In the genomic region with DNA sequence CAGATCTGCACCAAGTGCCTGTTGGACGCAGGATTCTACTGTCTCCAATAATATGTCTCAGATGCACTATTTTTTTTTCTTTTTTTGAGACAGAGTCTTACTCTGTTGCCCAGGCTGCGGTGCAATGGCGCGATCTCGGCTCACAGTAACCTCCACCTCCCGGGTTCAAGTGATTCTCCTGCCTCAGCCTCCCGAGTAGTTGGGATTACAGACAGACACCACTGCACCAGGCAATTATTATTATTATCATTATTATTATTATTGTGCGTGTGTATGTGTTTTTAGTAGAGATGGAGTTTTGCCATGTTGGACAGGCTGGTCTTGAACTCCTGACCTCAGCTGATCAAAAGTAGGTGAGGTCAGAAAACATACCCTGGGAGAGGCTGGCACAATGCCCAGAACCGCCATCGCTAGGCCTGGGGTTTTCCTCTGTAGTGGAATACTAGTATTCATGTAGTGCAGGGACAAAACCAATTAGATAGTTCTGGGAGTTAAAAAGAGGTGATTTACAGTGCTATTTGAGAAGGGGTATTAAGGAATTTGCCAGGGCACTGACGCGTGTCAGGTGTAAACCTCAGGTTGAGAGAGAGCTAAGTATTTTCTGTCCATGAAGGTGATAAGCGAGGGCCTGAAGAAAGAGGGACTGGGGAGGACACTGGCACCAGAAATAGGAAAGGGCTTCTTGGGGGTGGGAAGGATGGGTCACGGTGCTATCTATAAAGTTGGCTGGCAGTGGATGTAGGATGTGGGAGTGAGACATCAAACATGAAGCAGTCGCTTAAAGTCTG, we compare ENCODE assay signal across 11 cellular contexts. TPM values are rescaled to one million over a fixed set of nuclear protein-coding genes. Genes with fewer than 3 reads are reported as not detected.
DNase-seq lines count a peak whose midpoint lies in the region; ATAC-seq, FAIRE-seq and TF ChIP-seq lines count a peak whose summit lies in the region.
"Not testable (repeated sequence)": the region's sequence is repeated elsewhere in the genome, so short reads cannot be mapped to it uniquely, and the experiment has no call there.
"Had no signal": no experiment of that assay in that cellular context is flagged by ENCODE, and none has a peak within 500 bp of the region (broad histone marks: within the 10 kb centered on the region; RNA-seq: fewer than 3 reads in every experiment).

No MANE protein-coding gene starts in this region.

- DNase-seq in DMS 273 treated with DMSO at 0.1 percent for 48 hours (lab: John Stamatoyannopoulos, UW) (peak; percentile 82), NCI-H526 treated with DMSO at 0.1 percent for 48 hours (lab: John Stamatoyannopoulos, UW) (peak; percentile 73), T1000 (lab: John Stamatoyannopoulos, UW) (peak; percentile 71), natural killer cell (peak; percentile 26)
- DNase-seq in activated T-cell treated with anti-CD3 and anti-CD28 coated beads, Interleukin-2, amount 50 U/mL, for 1 hour: peak; percentile 40
- not testable (repeated sequence) for DNase-seq in H1 (ENCODE audit: low read depth in 1 of 2, low spot score in 2 of 2)
- peak in 1 of 2 donors; percentile 68 for DNase-seq in stimulated activated effector memory CD8-positive, alpha-beta T cell treated with anti-CD3 and anti-CD28 coated beads, Interleukin-12 subunit alpha, Interleukin-12 subunit beta, amount 100 ng/mL, for 72 hours (ENCODE audit: low spot score in 2 of 2)

- WGBS in H1 (ENCODE audit: extremely low coverage in 1 of 2, insufficient coverage in 1 of 2, insufficient read length in 1 of 2, insufficient replicate concordance in 2 of 2, low coverage in 1 of 2, low lambda C conversion rate in 2 of 2, missing lambda C conversion rate in 1 of 2), 2 experiments: 71% methylated on average over 14 of the region's 15 CpGs; no CpG with 5 or more reads in 1 of the 2 experiments

- H3K27ac ChIP-seq in H1 (ENCODE audit: low read depth, low read length): not testable (repeated sequence)

- not testable (repeated sequence) for H2BK20ac ChIP-seq in H1 (ENCODE audit: low read length)

- H3K18ac ChIP-seq in H1 (ENCODE audit: extremely low read depth, low read length): not testable (repeated sequence)

- H3K4me3 Mint-ChIP-seq in natural killer cell; stimulated activated effector memory CD8-positive, alpha-beta T cell treated with anti-CD3 and anti-CD28 coated beads, Interleukin-12 subunit alpha, Interleukin-12 subunit beta, amount 100 ng/mL, for 72 hours: not testable (repeated sequence)

- H3K9ac ChIP-seq in H1 (replicated peaks in 1 of 4; ENCODE audit: extremely low read depth in 1 of 4, low read depth in 3 of 4, low read length in 3 of 4): not testable (repeated sequence)

- H3K27ac Mint-ChIP-seq in natural killer cell; stimulated activated effector memory CD8-positive, alpha-beta T cell treated with anti-CD3 and anti-CD28 coated beads, Interleukin-12 subunit alpha, Interleukin-12 subunit beta, amount 100 ng/mL, for 72 hours: not testable (repeated sequence)

- peaks cover 9 to 11% of the 10 kb centered on the region in 2 donors for H3K27me3 Mint-ChIP-seq in natural killer cell (ENCODE audit: low read depth in 2 of 2)

- TF ChIP-seq RAD21 in Ishikawa (IDR thresholded peaks at IDR 0.05; ENCODE audit: low read depth); H1 (IDR thresholded peaks at IDR 0.05 in 1 of 2, conservative IDR thresholded peaks at IDR 0.05 in 1 of 2; ENCODE audit: low read depth in 2 of 2, low read length in 2 of 2): not testable (repeated sequence)

- H3K79me2 ChIP-seq in H1 (ENCODE audit: control insufficient read depth in 1 of 2, insufficient read depth in 2 of 2, low read length in 2 of 2): not testable (repeated sequence)

- ATAC-seq in natural killer cell: not testable (repeated sequence)
- peak; percentile 31 for ATAC-seq in stimulated activated effector memory CD8-positive, alpha-beta T cell treated with anti-CD3 and anti-CD28 coated beads, Interleukin-12 subunit alpha, Interleukin-12 subunit beta, amount 100 ng/mL, for 72 hours

- not testable (repeated sequence) for H2BK5ac ChIP-seq in H1 (ENCODE audit: low read depth, low read length)

- not testable (repeated sequence) for TF ChIP-seq EP300 in Ishikawa (IDR thresholded peaks at IDR 0.05; ENCODE audit: borderline replicate concordance); H1 (IDR thresholded peaks at IDR 0.05; ENCODE audit: borderline replicate concordance in 1 of 2, low read depth in 2 of 2, low read length in 2 of 2)

- H3K9me3 Mint-ChIP-seq in natural killer cell; stimulated activated effector memory CD8-positive, alpha-beta T cell treated with anti-CD3 and anti-CD28 coated beads, Interleukin-12 subunit alpha, Interleukin-12 subunit beta, amount 100 ng/mL, for 72 hours: not testable (repeated sequence)

- H4K5ac ChIP-seq in H1 (ENCODE audit: insufficient read length, low read depth, low read length): not testable (repeated sequence)

- H4K91ac ChIP-seq in H1 (replicated peaks; ENCODE audit: insufficient read length, low read length): not testable (repeated sequence)

- H4K20me1 ChIP-seq in H1 (replicated peaks in 1 of 2; ENCODE audit: control insufficient read depth in 1 of 2, insufficient read depth in 2 of 2, low read length in 2 of 2): not testable (repeated sequence)

- H3K27me3 ChIP-seq in H1 (replicated peaks in 1 of 4; ENCODE audit: control insufficient read depth in 3 of 4, extremely low read depth in 1 of 4, insufficient read depth in 3 of 4, low read length in 3 of 4): not testable (repeated sequence)

- not testable (repeated sequence) for H2BK12ac ChIP-seq in H1 (ENCODE audit: low read depth, low read length)

- FAIRE-seq in H1 (lab: Jason Lieb, UNC): not testable (repeated sequence)

- not testable (repeated sequence) for H2BK120ac ChIP-seq in H1 (replicated peaks; ENCODE audit: low read depth, low read length)

- not testable (repeated sequence) for TF ChIP-seq POLR2A in H1 (IDR thresholded peaks at IDR 0.05; ENCODE audit: control extremely low read depth in 1 of 2, low read depth in 2 of 2, low read length in 2 of 2)

- H3K36me3 Mint-ChIP-seq in natural killer cell; stimulated activated effector memory CD8-positive, alpha-beta T cell treated with anti-CD3 and anti-CD28 coated beads, Interleukin-12 subunit alpha, Interleukin-12 subunit beta, amount 100 ng/mL, for 72 hours: not testable (repeated sequence)

- intact Hi-C loops in natural killer cell (cut with micrococcal nuclease): not testable (repeated sequence)

- H3K4me2 ChIP-seq in H1 (ENCODE audit: insufficient read depth in 1 of 2, low read depth in 2 of 2, low read length in 2 of 2): peak overlapping the region; percentile 57 to 64

- POLR2A ChIA-PET in H1 (lab: Charles Lee; ENCODE audit: partially characterized antibody): interaction anchor here (1.1 to 1.2 kb wide), 4 partner anchors 108 to 214 kb away, joined by 3 to 4 read pairs (median 3); no protein-coding TSS in a partner anchor

- not testable (repeated sequence) for H3K4me1 ChIP-seq in H1 (replicated peaks in 1 of 4; ENCODE audit: control insufficient read depth in 3 of 4, insufficient read depth in 4 of 4, low read length in 3 of 4)

- not testable (repeated sequence) for H2BK15ac ChIP-seq in H1 (ENCODE audit: low read length)

- H3K36me3 ChIP-seq in H1 (ENCODE audit: control insufficient read depth in 2 of 4, insufficient read depth in 4 of 4, low read length in 3 of 4): not testable (repeated sequence)

- not testable (repeated sequence) for H2AK5ac ChIP-seq in H1 (ENCODE audit: low read depth, low read length)

- not testable (repeated sequence) for TF ChIP-seq CTCF in H1 (IDR thresholded peaks at IDR 0.05; ENCODE audit: control extremely low read depth in 1 of 3, insufficient read depth in 1 of 3, low read depth in 1 of 3, low read length in 3 of 3); natural killer cell (IDR thresholded peaks at IDR 0.05)

- H4K8ac ChIP-seq in H1 (ENCODE audit: extremely low read depth, insufficient read depth, low read length): not testable (repeated sequence)

- H2AFZ ChIP-seq in H1 (ENCODE audit: low read length): not testable (repeated sequence)

- H3K14ac ChIP-seq in H1 (ENCODE audit: insufficient read length): not testable (repeated sequence)

- H3K56ac ChIP-seq in H1 (replicated peaks; ENCODE audit: insufficient read length, low read depth, low read length): not testable (repeated sequence)

- H3K4me3 ChIP-seq in H1 (ENCODE audit: extremely low read depth in 1 of 4, insufficient read depth in 2 of 4, low read depth in 3 of 4, low read length in 4 of 4): peak overlapping the region in 2 of 4 experiments; percentile 33 to 49; a peak in 3 of 8 replicates

- not testable (repeated sequence) for H3K9me3 ChIP-seq in H1 (ENCODE audit: insufficient read depth in 2 of 2, low read depth in 1 of 2, low read length in 1 of 2)

- not testable (repeated sequence) for H3K4ac ChIP-seq in H1 (replicated peaks; ENCODE audit: insufficient read length, low read depth, low read length)

- not testable (repeated sequence) for H3K79me1 ChIP-seq in H1 (ENCODE audit: low read depth, low read length)

- CTCF ChIA-PET in H1 (lab: Charles Lee; ENCODE audit: partially characterized antibody): interaction anchor here (1.1 kb wide), 1 partner anchor 108 kb away, joined by 3 read pairs; no protein-coding TSS in a partner anchor

- not testable (repeated sequence) for H3K4me1 Mint-ChIP-seq in natural killer cell; stimulated activated effector memory CD8-positive, alpha-beta T cell treated with anti-CD3 and anti-CD28 coated beads, Interleukin-12 subunit alpha, Interleukin-12 subunit beta, amount 100 ng/mL, for 72 hours

- not testable (repeated sequence) for H3K23ac ChIP-seq in H1 (ENCODE audit: insufficient read length)

- H3K23me2 ChIP-seq in H1 (ENCODE audit: low read depth, low read length): not testable (repeated sequence)

TF ChIP-seq in Ishikawa, 13 proteins besides CTCF, POLR2A, EP300 and RAD21:
- peak; percentile 63 for TF ChIP-seq NFIC (IDR thresholded peaks at IDR 0.05)

RNA-seq across cellular contexts. Expression of a gene that starts 1.3 kb away (rescaled TPM):
- total RNA-seq in H1 (2021; fragmentation: NEBNext Ultra II Directional; extraction: Animal tissue kit (Norgen Biotek cat#: 25700)): 1,303 and 1,497 TPM in 2 replicates
- polyA plus RNA-seq in H1 (2011; rRNA removed): under 0.01 and 145 TPM in 2 replicates
- polyA plus RNA-seq in H1 (2011; cell fraction: cytosol; rRNA removed): under 0.01 TPM
- under 0.01 TPM for polyA plus RNA-seq in H1 (2011; cell fraction: nucleus; rRNA removed)
- 20.3 to 94.3 TPM in 2 of 4 replicates, not detected in the others for polyA plus RNA-seq in H1 (2012, experiment 1 of 2)
- polyA plus RNA-seq in H1 (2012, experiment 2 of 2): not detected
- not detected for polyA plus RNA-seq in H1 (2013, experiment 1 of 2)
- polyA plus RNA-seq in H1 (2013, experiment 2 of 2): not detected
- polyA minus RNA-seq in H1 (2011; rRNA and poly(A)+ RNA removed): 10,411 and 22,262 TPM in 2 replicates
- polyA minus RNA-seq in H1 (2011; cell fraction: cytosol; rRNA and poly(A)+ RNA removed): 63,669 TPM
- 43,973 TPM for polyA minus RNA-seq in H1 (2011; cell fraction: nucleus; rRNA and poly(A)+ RNA removed)
- total RNA-seq in natural killer cell: 1,000 to 10,000 TPM; 2,937 to 3,261 (median 3,038) TPM
- polyA plus RNA-seq: heart left ventricle, IgD-negative memory B cell, psoas muscle had no signal
